1 cellular context compared by ENCODE assay signal in genomic region chr20:25032065-25032477, GRCh38.
TF ChIP-seq lines count a peak whose summit lies in the region.

No MANE protein-coding gene starts in this region.

TF ChIP-seq in SK-N-SH, 30 proteins besides CTCF, POLR2A, EP300 and RAD21 (continued from another document):
- no peak for TF ChIP-seq NFIC (IDR thresholded peaks at IDR 0.05; ENCODE audit: borderline replicate concordance)
- TF ChIP-seq GATA2 (CRISPR knock-in tag; IDR thresholded peaks at IDR 0.05), result no peak
- no peak for TF ChIP-seq USF2 (IDR thresholded peaks at IDR 0.05; ENCODE audit: borderline replicate concordance, low read depth, low read length)
- TF ChIP-seq FOXM1 (IDR thresholded peaks at IDR 0.05; ENCODE audit: low read depth), result no peak
- no peak for TF ChIP-seq NRF1 (IDR thresholded peaks at IDR 0.05; ENCODE audit: low read depth, low read length)
